Comparison of ENCODE assay signal across 26 cellular contexts in genomic region chr10:80878330-80878729, GRCh38.
DNase-seq lines count a peak whose midpoint lies in the region; ATAC-seq, FAIRE-seq and TF ChIP-seq lines count a peak whose summit lies in the region.
"Had no signal": no experiment of that assay in that cellular context is flagged by ENCODE, and none has a peak within 500 bp of the region (broad histone marks: within the 10 kb centered on the region; RNA-seq: fewer than 3 reads in every experiment).

No MANE protein-coding gene starts in this region.

- H3K4me3 ChIP-seq in GM12878: no peak overlapping the region
- H3K4me3 ChIP-seq in PC-9: no peak overlapping the region
- H3K4me3 ChIP-seq in esophagus squamous epithelium: no peak overlapping the region
- H3K4me3 ChIP-seq: A549; BLaER1 treated with 17β-estradiol and CSF1 and Interleukin-3, amounts not matched to agents 10 nM and 100 nM; GM23338 had no signal

- 26% methylated on average over 1 of the region's 1 CpG for WGBS in GM12878 (ENCODE audit: insufficient coverage, insufficient replicate concordance, low lambda C conversion rate, missing lambda C conversion rate)
- WGBS in esophagus squamous epithelium, 2 donors: 82 to 89% methylated on average over 1 of the region's 1 CpG

- no peak for TF ChIP-seq RAD21 in GM12878 (IDR thresholded peaks at IDR 0.05; ENCODE audit: insufficient read depth, low read depth, low read length)

- no peaks in the 10 kb centered on the region for H3K9me2 ChIP-seq in PC-9 (ENCODE audit: insufficient read depth)
- H3K9me2 ChIP-seq: SK-N-SH had no signal

- RAD21 ChIA-PET in GM12878 (lab: Charles Lee; ENCODE audit: unreplicated experiment): interaction anchor here (1.1 to 1.7 kb wide), 2 partner anchors 178 to 302 kb away, joined by 3 to 5 read pairs; no protein-coding TSS in a partner anchor

- SMC1A ChIA-PET in GM12878 (lab: Charles Lee; ENCODE audit: uncharacterized antibody, unreplicated experiment): interaction anchor here (0.6 to 1.4 kb wide), 2 partner anchors 9 to 1708 kb away, joined by 3 read pairs; no protein-coding TSS in a partner anchor

- no peak for TF ChIP-seq POLR2A in GM12878 (IDR thresholded peaks at IDR 0.05; ENCODE audit: low read depth, low read length)
- no peak for TF ChIP-seq POLR2A in esophagus squamous epithelium (IDR thresholded peaks at IDR 0.05)

- no peak for FAIRE-seq in GM12878 (lab: Jason Lieb, UNC)
- FAIRE-seq: A549, D721Med had no signal

- H3K4me2 ChIP-seq in GM12878 (ENCODE audit: control insufficient read depth, insufficient read depth) (no peak overlapping the region), PC-9 (no peak overlapping the region)
- H3K4me2 ChIP-seq: A549; BLaER1 treated with 17β-estradiol and CSF1 and Interleukin-3, amounts not matched to agents 10 nM and 100 nM; GM23338; KMS-11; SK-N-SH had no signal

- H3F3A ChIP-seq in PC-9 (ENCODE audit: insufficient read depth, low read depth): no peaks in the 10 kb centered on the region

- no peak overlapping the region for H3K9ac ChIP-seq in GM12878 (ENCODE audit: control insufficient read depth, insufficient read depth, low read length)
- H3K9ac ChIP-seq: BLaER1 treated with 17β-estradiol and CSF1 and Interleukin-3, amounts not matched to agents 10 nM and 100 nM; KMS-11; SK-N-SH had no signal

- H2AFZ ChIP-seq in GM12878 (ENCODE audit: control insufficient read depth, low read depth, low read length) (no peak overlapping the region), PC-9 (no peak overlapping the region)
- H2AFZ ChIP-seq: GM23338 had no signal

- POLR2A ChIA-PET in GM12878 (lab: Charles Lee): no interaction called here
- POLR2A ChIA-PET in PC-9 (lab: Charles Lee; ENCODE audit: unreplicated experiment): no interaction called here

- H3K27me3 ChIP-seq in GM12878 (replicated peaks in 1 of 2; ENCODE audit: control insufficient read depth in 2 of 2, insufficient read depth in 2 of 2, low read length in 1 of 2): no peaks in the 10 kb centered on the region
- 0 out of 2 replicates have a peak, but pooled peaks cover 6% of the 10 kb centered on the region for H3K27me3 ChIP-seq in PC-9 (ENCODE audit: insufficient read depth, low read depth)
- H3K27me3 ChIP-seq in esophagus squamous epithelium: no peaks in the 10 kb centered on the region
- H3K27me3 ChIP-seq: BLaER1 treated with 17β-estradiol and CSF1 and Interleukin-3, amounts not matched to agents 10 nM and 100 nM had no signal

- intact Hi-C loops in GM12878 (cut with micrococcal nuclease; ENCODE audit: unreplicated experiment) (no loop called here), PC-9 (cut with micrococcal nuclease; ENCODE audit: unreplicated experiment) (no loop called here), esophagus squamous epithelium (cut with DNase I) (no loop called here)

- H3K36me3 ChIP-seq in GM12878 (ENCODE audit: control insufficient read depth in 2 of 2, insufficient read depth in 2 of 2, low read length in 1 of 2) (no peaks in the 10 kb centered on the region), PC-9 (ENCODE audit: low read depth) (no peaks in the 10 kb centered on the region), esophagus squamous epithelium (no peaks in the 10 kb centered on the region)
- H3K36me3 ChIP-seq: BLaER1 treated with 17β-estradiol and CSF1 and Interleukin-3, amounts not matched to agents 10 nM and 100 nM had no signal

- ATAC-seq in GM18907 (IDR thresholded peaks at IDR 0.05; ENCODE audit: unreplicated experiment) (peak; percentile 68), GM21526 (IDR thresholded peaks at IDR 0.05; ENCODE audit: low FRiP score, unreplicated experiment) (peak; percentile 70), HG03159 (IDR thresholded peaks at IDR 0.05; ENCODE audit: unreplicated experiment) (peak; percentile 70), GM12878 (peak; percentile 38; the same call in 1 of the 3 replicates)
- ATAC-seq: A549, GM23338 had no signal

- in situ Hi-C loops in GM12878 (cut with MboI): no loop called here

- H3K27ac ChIP-seq in GM12878 (ENCODE audit: control insufficient read depth, insufficient read depth): no peak overlapping the region
- no peak overlapping the region for H3K27ac ChIP-seq in PC-9
- H3K27ac ChIP-seq in esophagus squamous epithelium: no peak overlapping the region
- H3K27ac ChIP-seq: A549; BLaER1 treated with 17β-estradiol and CSF1 and Interleukin-3, amounts not matched to agents 10 nM and 100 nM; KMS-11 had no signal

- no peak for DNase-seq in GM12878 (ENCODE audit: low read depth, low spot score)
- no peak for DNase-seq in HCEC 1CT
- DNase-seq in PC-9: no peak
- DNase-seq in esophagus squamous epithelium (lab: John Stamatoyannopoulos, UW): no peak
- no peak for DNase-seq in NCI-H1092 (lab: John Stamatoyannopoulos, UW)
- DNase-seq: AML-193; CD4-positive, alpha-beta T cell; H9; HFFc6; NCI-H1048; NCI-H1436; NCI-H187 treated with DMSO at 0.1 percent for 48 hours; NCI-H2171 treated with DMSO at 0.1 percent for 48 hours; NCI-H524; NCI-H748 treated with DMSO at 0.1 percent for 48 hours; SK-N-SH; SW 1271; T-helper 9 cell had no signal

- no peak for TF ChIP-seq EP300 in GM12878 (IDR thresholded peaks at IDR 0.05; ENCODE audit: borderline replicate concordance in 1 of 2, control insufficient read depth in 1 of 2, low read depth in 2 of 2, low read length in 2 of 2)

- TF ChIP-seq CTCF in GM12878 (IDR thresholded peaks at IDR 0.05 in 2 of 3, conservative IDR thresholded peaks at IDR 0.05 in 1 of 3; ENCODE audit: control insufficient read depth in 2 of 3, extremely low read depth in 1 of 3, insufficient read depth in 1 of 3, low read depth in 3 of 3, low read length in 3 of 3): no peak
- TF ChIP-seq CTCF in PC-9 (conservative IDR thresholded peaks at IDR 0.05): no peak
- TF ChIP-seq CTCF in esophagus squamous epithelium (IDR thresholded peaks at IDR 0.05): no peak

- BruUV-seq in GM12878 (replicated peaks; lab: Mats Ljungman, UMichigan): no TSS peak
- no TSS peak for BruUV-seq in PC-9 (replicated peaks; lab: Mats Ljungman, UMichigan)

- no peaks in the 10 kb centered on the region; the same call in 2 of the 3 replicates for H3K9me3 ChIP-seq in GM12878 (replicated peaks; ENCODE audit: control insufficient read depth, insufficient read depth, low read length)
- H3K9me3 ChIP-seq in PC-9 (ENCODE audit: insufficient read depth, low read depth): no peaks in the 10 kb centered on the region; the same call in 1 of the 2 replicates
- H3K9me3 ChIP-seq in esophagus squamous epithelium: no peaks in the 10 kb centered on the region
- H3K9me3 ChIP-seq: A549 had no signal

- CTCF ChIA-PET in GM12878 (lab: Yijun Ruan, JAX): interaction anchor here (1.4 to 2.1 kb wide), 4 partner anchors 21 to 302 kb away, joined by 3 to 6 read pairs (median 5); no protein-coding TSS in a partner anchor
- CTCF ChIA-PET in PC-9 (lab: Charles Lee): no interaction called here

- H3K4me1 ChIP-seq in GM12878 (ENCODE audit: control insufficient read depth, insufficient read depth, low read length) (no peaks in the 10 kb centered on the region), PC-9 (replicated peaks; ENCODE audit: insufficient read depth) (no peaks in the 10 kb centered on the region), esophagus squamous epithelium (no peaks in the 10 kb centered on the region)
- H3K4me1 ChIP-seq: A549; BLaER1 treated with 17β-estradiol and CSF1 and Interleukin-3, amounts not matched to agents 10 nM and 100 nM had no signal

- H4K20me1 ChIP-seq in GM12878 (ENCODE audit: control insufficient read depth, insufficient read depth) (no peaks in the 10 kb centered on the region), PC-9 (ENCODE audit: insufficient read depth) (no peaks in the 10 kb centered on the region)
- H4K20me1 ChIP-seq: BLaER1 treated with 17β-estradiol and CSF1 and Interleukin-3, amounts not matched to agents 10 nM and 100 nM had no signal

- H3K79me2 ChIP-seq in GM12878 (ENCODE audit: control insufficient read depth, insufficient read depth, low read length) (no peaks in the 10 kb centered on the region), PC-9 (ENCODE audit: low read depth) (no peaks in the 10 kb centered on the region)

TF ChIP-seq in GM12878, 131 proteins besides CTCF, POLR2A, EP300 and RAD21:
- TF ChIP-seq NR2F1 (conservative IDR thresholded peaks at IDR 0.05): no peak
- TF ChIP-seq RELA (IDR thresholded peaks at IDR 0.05; ENCODE audit: borderline replicate concordance, partially characterized antibody): no peak
- no peak for TF ChIP-seq CHD2 (IDR thresholded peaks at IDR 0.05; ENCODE audit: borderline replicate concordance, low read depth, low read length)
- no peak for TF ChIP-seq POLR2AphosphoS5 (IDR thresholded peaks at IDR 0.05; ENCODE audit: low read length)
- no peak for TF ChIP-seq BMI1 (IDR thresholded peaks at IDR 0.05; ENCODE audit: borderline replicate concordance)
